Comparison of ENCODE assay signal across 9 cellular contexts in the genomic region with DNA sequence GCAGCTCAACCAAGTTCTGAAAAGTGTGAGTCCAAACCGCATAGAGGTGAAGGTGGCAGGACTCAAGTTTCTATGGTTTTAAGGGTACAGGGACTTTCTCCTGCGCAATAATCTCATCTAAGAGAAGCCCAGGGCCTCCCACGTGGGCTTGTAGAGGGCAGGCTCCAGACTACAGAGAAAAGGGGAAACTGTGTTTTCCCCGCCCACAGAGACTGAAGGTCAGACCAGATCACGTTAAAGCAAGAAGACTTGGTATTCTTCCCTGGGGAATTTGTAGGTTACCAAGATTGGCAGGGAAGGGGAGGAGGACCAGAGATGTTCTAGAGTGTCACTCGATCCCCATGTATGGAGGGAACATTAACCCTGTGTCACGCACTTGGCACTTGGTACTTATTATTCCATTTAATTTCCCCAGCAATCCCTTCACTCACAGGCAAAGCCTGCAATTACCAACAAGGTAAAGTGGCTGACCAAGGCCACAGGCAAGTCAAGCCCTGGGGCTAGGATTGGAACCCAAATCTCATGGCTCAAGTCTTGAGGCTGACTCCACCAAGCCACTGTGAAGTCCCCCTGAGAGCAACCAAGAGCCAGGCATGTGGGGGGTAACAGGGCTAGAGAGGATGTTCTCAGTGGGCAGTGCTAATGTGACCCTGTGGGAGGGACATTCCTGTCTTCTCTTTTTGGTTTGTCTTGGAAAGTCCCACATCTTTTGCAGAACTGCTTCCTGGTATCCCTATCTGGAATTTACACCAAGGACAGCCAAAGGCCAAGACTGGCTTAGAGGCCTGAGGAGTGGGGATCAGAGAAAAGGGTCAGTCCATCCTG. TPM values are rescaled to one million over a fixed set of nuclear protein-coding genes. Genes with fewer than 3 reads are reported as not detected.
DNase-seq lines count a peak whose midpoint lies in the region; ATAC-seq, FAIRE-seq and TF ChIP-seq lines count a peak whose summit lies in the region.
"Had no signal": no experiment of that assay in that cellular context is flagged by ENCODE, and none has a peak within 500 bp of the region (broad histone marks: within the 10 kb centered on the region; RNA-seq: fewer than 3 reads in every experiment).

No MANE protein-coding gene starts in this region.

- peak overlapping the region in 2 of 3 donors; percentile 36 to 55 for H3K27ac Mint-ChIP-seq in CD4-positive, CD25-positive, alpha-beta regulatory T cell
- no peak overlapping the region for H3K27ac Mint-ChIP-seq in activated naive CD8-positive, alpha-beta T cell treated with anti-CD3 and anti-CD28 coated beads, Interleukin-2, amount 10 ng/mL, durations not matched to agents 7 days and 5 days

- no peak for FAIRE-seq in H54 (lab: Jason Lieb, UNC)

- peaks cover 0 to 2% (median 0%) of the 10 kb centered on the region in 7 donors for H3K9me3 Mint-ChIP-seq in CD4-positive, CD25-positive, alpha-beta regulatory T cell
- peaks cover 1% of the 10 kb centered on the region for H3K9me3 Mint-ChIP-seq in activated naive CD8-positive, alpha-beta T cell treated with anti-CD3 and anti-CD28 coated beads, Interleukin-2, amount 10 ng/mL, durations not matched to agents 7 days and 5 days

- peaks cover 0 to 1% of the 10 kb centered on the region in 2 experiments for H3K9me3 ChIP-seq in CD4-positive, CD25-positive, alpha-beta regulatory T cell (ENCODE audit: control insufficient read depth in 2 of 2, low read length in 2 of 2)

- H3K4me3 Mint-ChIP-seq in CD4-positive, CD25-positive, alpha-beta regulatory T cell, result peak overlapping the region in 3 of 4 donors; percentile 11 to 56 (median 11)
- no peak overlapping the region for H3K4me3 Mint-ChIP-seq in activated naive CD8-positive, alpha-beta T cell treated with anti-CD3 and anti-CD28 coated beads, Interleukin-2, amount 10 ng/mL, durations not matched to agents 7 days and 5 days

- TF ChIP-seq POLR2A in H54 (IDR thresholded peaks at IDR 0.05; ENCODE audit: low read depth, low read length), result no peak

- ATAC-seq in CD4-positive, CD25-positive, alpha-beta regulatory T cell (ENCODE audit: low read depth in 2 of 2), result peak; percentile 16 to 50
- ATAC-seq in GM19438 (IDR thresholded peaks at IDR 0.05; ENCODE audit: low read depth, unreplicated experiment) (peak; percentile 56), HG03280 (IDR thresholded peaks at IDR 0.05; ENCODE audit: unreplicated experiment) (peak; percentile 52)
- ATAC-seq in activated naive CD8-positive, alpha-beta T cell treated with anti-CD3 and anti-CD28 coated beads, Interleukin-2, amount 10 ng/mL, durations not matched to agents 7 days and 5 days (ENCODE audit: low read depth), result no peak

- H3K36me3 ChIP-seq in CD4-positive, CD25-positive, alpha-beta regulatory T cell (ENCODE audit: control insufficient read depth, insufficient read depth, low read length), result no peaks in the 10 kb centered on the region

- H3K27me3 Mint-ChIP-seq in CD4-positive, CD25-positive, alpha-beta regulatory T cell, result no peaks in the 10 kb centered on the region
- H3K27me3 Mint-ChIP-seq in activated naive CD8-positive, alpha-beta T cell treated with anti-CD3 and anti-CD28 coated beads, Interleukin-2, amount 10 ng/mL, durations not matched to agents 7 days and 5 days, result peaks cover 32% of the 10 kb centered on the region

- no peak overlapping the region for H3K4me3 ChIP-seq in CD4-positive, CD25-positive, alpha-beta regulatory T cell (ENCODE audit: low read depth, low read length)

- POLR2A ChIA-PET in activated naive CD8-positive, alpha-beta T cell treated with anti-CD3 and anti-CD28 coated beads, Interleukin-2, amount 10 ng/mL, durations not matched to agents 7 days and 5 days (lab: Charles Lee), result interaction anchor here (1.6 kb wide), 1 partner anchor 22 kb away, joined by 6 read pairs; no protein-coding TSS in a partner anchor

- H3K4me1 ChIP-seq in CD4-positive, CD25-positive, alpha-beta regulatory T cell (ENCODE audit: control insufficient read depth, insufficient read depth, low read length, poor library complexity, severe bottlenecking), result peaks cover 15% of the 10 kb centered on the region

- no peaks in the 10 kb centered on the region for H3K36me3 Mint-ChIP-seq in CD4-positive, CD25-positive, alpha-beta regulatory T cell
- H3K36me3 Mint-ChIP-seq in activated naive CD8-positive, alpha-beta T cell treated with anti-CD3 and anti-CD28 coated beads, Interleukin-2, amount 10 ng/mL, durations not matched to agents 7 days and 5 days, result peaks cover 2% of the 10 kb centered on the region

- no peak for DNase-seq in CD4-positive, CD25-positive, alpha-beta regulatory T cell
- DNase-seq in activated naive CD8-positive, alpha-beta T cell treated with anti-CD3 and anti-CD28 coated beads, Interleukin-2, amount 10 ng/mL, durations not matched to agents 7 days and 5 days, result peak; percentile 17
- DNase-seq in H54 (ENCODE audit: insufficient read length, low spot score) (no peak), hippocampal formation (lab: John Stamatoyannopoulos, UW) (no peak), OCI-M2 (lab: John Stamatoyannopoulos, UW; ENCODE audit: unreplicated experiment) (no peak)
- DNase-seq in activated naive CD4-positive, alpha-beta T cell (lab: John Stamatoyannopoulos, UW), result no peak

- H3K27ac ChIP-seq in CD4-positive, CD25-positive, alpha-beta regulatory T cell (ENCODE audit: insufficient read depth, low read length, poor library complexity, severe bottlenecking), result no peak overlapping the region
- H3K27ac ChIP-seq: epithelial cell of prostate had no signal

- H3K27me3 ChIP-seq in CD4-positive, CD25-positive, alpha-beta regulatory T cell (ENCODE audit: control insufficient read depth, insufficient read depth, low read length), result no peaks in the 10 kb centered on the region

- H3K4me1 Mint-ChIP-seq in CD4-positive, CD25-positive, alpha-beta regulatory T cell, result peaks cover 18 to 52% (median 29%) of the 10 kb centered on the region in 4 donors
- H3K4me1 Mint-ChIP-seq in activated naive CD8-positive, alpha-beta T cell treated with anti-CD3 and anti-CD28 coated beads, Interleukin-2, amount 10 ng/mL, durations not matched to agents 7 days and 5 days, result peaks cover 30% of the 10 kb centered on the region

RNA-seq across cellular contexts. Expression of a gene that starts 18.3 kb away (rescaled TPM):
- total RNA-seq in CD4-positive, CD25-positive, alpha-beta regulatory T cell, result 17.0 TPM
- polyA plus RNA-seq in CD4-positive, CD25-positive, alpha-beta regulatory T cell, result 1 to 10 TPM; 3.5 to 6.6 (median 3.7) TPM
- total RNA-seq in activated naive CD8-positive, alpha-beta T cell treated with anti-CD3 and anti-CD28 coated beads, Interleukin-2, amount 10 ng/mL, durations not matched to agents 7 days and 5 days, result 10 to 100 TPM in 1 of 2 experiments, 1 to 10 TPM in 1; 8.1 to 10.9 TPM
